1 cellular context compared by ENCODE assay signal in the genomic region with DNA sequence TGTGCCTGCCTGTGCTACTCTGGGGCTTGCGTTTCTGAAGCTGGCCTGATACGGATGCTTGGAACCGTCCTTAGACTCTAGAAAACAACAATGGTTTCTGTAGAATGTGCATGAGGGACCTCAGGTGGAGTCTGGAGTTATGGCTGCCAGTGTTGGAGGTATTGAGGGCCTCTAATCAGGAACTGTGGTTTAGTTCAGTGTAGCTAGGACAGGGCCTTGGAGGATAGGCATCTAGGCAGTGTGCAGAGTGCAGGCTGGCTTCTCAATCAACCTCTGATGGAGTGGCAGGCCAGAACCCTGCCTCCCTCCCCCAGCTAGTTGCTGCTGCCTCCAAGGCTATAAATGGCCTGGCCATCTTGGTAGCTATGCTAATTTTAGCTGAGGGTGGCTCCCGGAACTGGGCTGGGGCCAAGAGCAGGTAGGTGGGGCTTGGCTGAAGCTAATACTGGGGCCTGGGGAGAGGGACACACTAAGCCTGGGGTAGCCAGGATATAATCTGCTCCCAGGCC.
TF ChIP-seq lines count a peak whose summit lies in the region.

No MANE protein-coding gene starts in this region.

TF ChIP-seq in HCT116, 20 proteins besides CTCF, POLR2A, EP300 and RAD21 (continued from another document):
- TF ChIP-seq ZBTB33 (IDR thresholded peaks at IDR 0.05; ENCODE audit: extremely low read depth, insufficient replicate concordance, low read length) = no peak
- no peak for TF ChIP-seq TCF7L2 (IDR thresholded peaks at IDR 0.05; ENCODE audit: borderline replicate concordance, extremely low read depth, insufficient read depth, insufficient read length)
- no peak for TF ChIP-seq MAX (IDR thresholded peaks at IDR 0.05)
- TF ChIP-seq SRF (IDR thresholded peaks at IDR 0.05; ENCODE audit: low read depth) = no peak
- no peak for TF ChIP-seq YY1 (IDR thresholded peaks at IDR 0.05; ENCODE audit: extremely low read depth, insufficient replicate concordance, low read depth, low read length)
